In the genomic region with DNA sequence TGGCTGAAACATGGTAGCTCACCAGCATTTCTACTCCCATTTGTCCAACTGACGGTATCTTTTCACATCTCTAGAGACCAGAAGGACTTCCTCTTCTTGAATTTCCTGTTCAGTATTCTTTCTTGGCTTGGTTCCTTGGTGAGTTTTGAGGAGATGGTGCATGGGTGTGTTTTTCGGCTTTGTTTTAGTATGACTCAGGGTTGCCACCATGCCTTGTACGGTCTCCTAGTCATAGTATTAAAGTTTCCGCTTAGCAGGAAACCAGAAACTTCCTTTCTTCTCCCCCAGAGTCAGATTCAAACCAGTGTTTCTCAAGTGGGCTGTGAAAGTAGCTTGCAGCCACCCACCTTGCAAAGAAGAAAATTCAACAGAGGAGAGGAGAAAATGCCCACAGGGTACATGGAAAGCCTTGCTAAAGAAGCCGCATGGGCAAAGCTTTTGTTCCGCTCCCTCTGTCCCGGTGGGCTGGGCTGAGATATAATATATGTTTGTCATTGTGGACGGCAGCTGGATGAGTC, we compare ENCODE assay signal across 1 cellular context.
TF ChIP-seq lines count a peak whose summit lies in the region.

No MANE protein-coding gene starts in this region.

TF ChIP-seq in GM12878, 131 proteins besides CTCF, POLR2A, EP300 and RAD21 (continued from another document and continues in another):
- TF ChIP-seq SIX5 (IDR thresholded peaks at IDR 0.05; ENCODE audit: low read depth, low read length, severe bottlenecking) (no peak), BACH1 (IDR thresholded peaks at IDR 0.05; ENCODE audit: borderline replicate concordance) (no peak), RELA (IDR thresholded peaks at IDR 0.05; ENCODE audit: borderline replicate concordance, partially characterized antibody) (no peak), SREBF1 (IDR thresholded peaks at IDR 0.05; ENCODE audit: low read length) (no peak), TCF12 (IDR thresholded peaks at IDR 0.05; ENCODE audit: low read depth, low read length) (no peak), NR2C1 (IDR thresholded peaks at IDR 0.05) (no peak), NRF1 (conservative IDR thresholded peaks at IDR 0.05; ENCODE audit: low read depth, low read length) (no peak), TBL1XR1 (IDR thresholded peaks at IDR 0.05; ENCODE audit: low read depth, low read length) (no peak), SMAD1 (IDR thresholded peaks at IDR 0.05; ENCODE audit: low read depth, partially characterized antibody) (no peak), ZBTB40 (IDR thresholded peaks at IDR 0.05; ENCODE audit: borderline replicate concordance) (no peak; the same call in 1 of the 2 replicates), POU2F2 (IDR thresholded peaks at IDR 0.05; ENCODE audit: borderline replicate concordance, low read depth, low read length) (no peak), CHD4 (IDR thresholded peaks at IDR 0.05) (no peak), RELB (IDR thresholded peaks at IDR 0.05; ENCODE audit: low read depth) (peak; percentile 82), BCL11A (IDR thresholded peaks at IDR 0.05; ENCODE audit: low read depth, low read length) (no peak), E2F8 (IDR thresholded peaks at IDR 0.05; ENCODE audit: low read depth, partially characterized antibody) (no peak), ZNF384 (IDR thresholded peaks at IDR 0.05; ENCODE audit: borderline replicate concordance, low read depth, low read length) (no peak), MEF2B (IDR thresholded peaks at IDR 0.05; ENCODE audit: partially characterized antibody, poor library complexity, severe bottlenecking) (peak; percentile 31), IRF4 (IDR thresholded peaks at IDR 0.05; ENCODE audit: low read depth, low read length) (peak; percentile 83), ATF2 (IDR thresholded peaks at IDR 0.05; ENCODE audit: low read length) (peak; percentile 76), ETV6 (conservative IDR thresholded peaks at IDR 0.05 in 1 of 2, IDR thresholded peaks at IDR 0.05 in 1 of 2; ENCODE audit: borderline replicate concordance in 1 of 2, low read depth in 1 of 2) (peak in 1 of 2 experiments; percentile 99; a peak in 2 of 4 replicates), CBFB (IDR thresholded peaks at IDR 0.05; ENCODE audit: low read depth) (0 out of 2 replicates have a peak, but pooled peaks have one; percentile 58), ZZZ3 (IDR thresholded peaks at IDR 0.05; ENCODE audit: control insufficient read depth, insufficient read length, low read depth) (no peak), ZSCAN29 (IDR thresholded peaks at IDR 0.05) (no peak), CUX1 (IDR thresholded peaks at IDR 0.05; ENCODE audit: insufficient replicate concordance, low read depth, low read length) (no peak), SPI1 (IDR thresholded peaks at IDR 0.05; ENCODE audit: borderline replicate concordance, insufficient read depth, low read depth, low read length) (peak; percentile 92)
- TF ChIP-seq, protein P1, sequence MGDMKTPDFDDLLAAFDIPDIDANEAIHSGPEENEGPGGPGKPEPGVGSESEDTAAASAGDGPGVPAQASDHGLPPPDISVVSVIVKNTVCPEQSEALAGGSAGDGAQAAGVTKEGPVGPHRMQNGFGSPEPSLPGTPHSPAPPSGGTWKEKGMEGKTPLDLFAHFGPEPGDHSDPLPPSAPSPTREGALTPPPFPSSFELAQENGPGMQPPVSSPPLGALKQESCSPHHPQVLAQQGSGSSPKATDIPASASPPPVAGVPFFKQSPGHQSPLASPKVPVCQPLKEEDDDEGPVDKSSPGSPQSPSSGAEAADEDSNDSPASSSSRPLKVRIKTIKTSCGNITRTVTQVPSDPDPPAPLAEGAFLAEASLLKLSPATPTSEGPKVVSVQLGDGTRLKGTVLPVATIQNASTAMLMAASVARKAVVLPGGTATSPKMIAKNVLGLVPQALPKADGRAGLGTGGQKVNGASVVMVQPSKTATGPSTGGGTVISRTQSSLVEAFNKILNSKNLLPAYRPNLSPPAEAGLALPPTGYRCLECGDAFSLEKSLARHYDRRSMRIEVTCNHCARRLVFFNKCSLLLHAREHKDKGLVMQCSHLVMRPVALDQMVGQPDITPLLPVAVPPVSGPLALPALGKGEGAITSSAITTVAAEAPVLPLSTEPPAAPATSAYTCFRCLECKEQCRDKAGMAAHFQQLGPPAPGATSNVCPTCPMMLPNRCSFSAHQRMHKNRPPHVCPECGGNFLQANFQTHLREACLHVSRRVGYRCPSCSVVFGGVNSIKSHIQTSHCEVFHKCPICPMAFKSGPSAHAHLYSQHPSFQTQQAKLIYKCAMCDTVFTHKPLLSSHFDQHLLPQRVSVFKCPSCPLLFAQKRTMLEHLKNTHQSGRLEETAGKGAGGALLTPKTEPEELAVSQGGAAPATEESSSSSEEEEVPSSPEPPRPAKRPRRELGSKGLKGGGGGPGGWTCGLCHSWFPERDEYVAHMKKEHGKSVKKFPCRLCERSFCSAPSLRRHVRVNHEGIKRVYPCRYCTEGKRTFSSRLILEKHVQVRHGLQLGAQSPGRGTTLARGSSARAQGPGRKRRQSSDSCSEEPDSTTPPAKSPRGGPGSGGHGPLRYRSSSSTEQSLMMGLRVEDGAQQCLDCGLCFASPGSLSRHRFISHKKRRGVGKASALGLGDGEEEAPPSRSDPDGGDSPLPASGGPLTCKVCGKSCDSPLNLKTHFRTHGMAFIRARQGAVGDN (IDR thresholded peaks at IDR 0.05) = no peak; the same call in 1 of the 2 replicates
- TF ChIP-seq, protein P2, sequence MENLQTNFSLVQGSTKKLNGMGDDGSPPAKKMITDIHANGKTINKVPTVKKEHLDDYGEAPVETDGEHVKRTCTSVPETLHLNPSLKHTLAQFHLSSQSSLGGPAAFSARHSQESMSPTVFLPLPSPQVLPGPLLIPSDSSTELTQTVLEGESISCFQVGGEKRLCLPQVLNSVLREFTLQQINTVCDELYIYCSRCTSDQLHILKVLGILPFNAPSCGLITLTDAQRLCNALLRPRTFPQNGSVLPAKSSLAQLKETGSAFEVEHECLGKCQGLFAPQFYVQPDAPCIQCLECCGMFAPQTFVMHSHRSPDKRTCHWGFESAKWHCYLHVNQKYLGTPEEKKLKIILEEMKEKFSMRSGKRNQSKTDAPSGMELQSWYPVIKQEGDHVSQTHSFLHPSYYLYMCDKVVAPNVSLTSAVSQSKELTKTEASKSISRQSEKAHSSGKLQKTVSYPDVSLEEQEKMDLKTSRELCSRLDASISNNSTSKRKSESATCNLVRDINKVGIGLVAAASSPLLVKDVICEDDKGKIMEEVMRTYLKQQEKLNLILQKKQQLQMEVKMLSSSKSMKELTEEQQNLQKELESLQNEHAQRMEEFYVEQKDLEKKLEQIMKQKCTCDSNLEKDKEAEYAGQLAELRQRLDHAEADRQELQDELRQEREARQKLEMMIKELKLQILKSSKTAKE (IDR thresholded peaks at IDR 0.05; ENCODE audit: low read depth, poor library complexity, severe bottlenecking) = peak; percentile 49
- TF ChIP-seq, protein P3, sequence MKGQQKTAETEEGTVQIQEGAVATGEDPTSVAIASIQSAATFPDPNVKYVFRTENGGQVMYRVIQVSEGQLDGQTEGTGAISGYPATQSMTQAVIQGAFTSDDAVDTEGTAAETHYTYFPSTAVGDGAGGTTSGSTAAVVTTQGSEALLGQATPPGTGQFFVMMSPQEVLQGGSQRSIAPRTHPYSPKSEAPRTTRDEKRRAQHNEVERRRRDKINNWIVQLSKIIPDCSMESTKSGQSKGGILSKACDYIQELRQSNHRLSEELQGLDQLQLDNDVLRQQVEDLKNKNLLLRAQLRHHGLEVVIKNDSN (IDR thresholded peaks at IDR 0.05; ENCODE audit: borderline replicate concordance, extremely low read length, insufficient read depth, low read depth, low read length) = no peak
